ENCODE assay signal across 24 cellular contexts in genomic region chr15:30929982-30930381, GRCh38.
"Had no signal": no experiment of that assay in that cellular context is flagged by ENCODE, and none has a peak within 500 bp of the region (broad histone marks: within the 10 kb centered on the region; RNA-seq: fewer than 3 reads in every experiment).

No MANE protein-coding gene starts in this region.

- H3K27ac Mint-ChIP-seq: activated naive CD4-positive, alpha-beta T cell treated with anti-CD3 and anti-CD28 coated beads for 36 hours; activated naive CD8-positive, alpha-beta T cell treated with anti-CD3 and anti-CD28 coated beads for 36 hours; activated T-helper 1 cell treated with anti-CD3 and anti-CD28 coated beads, Interleukin-12 subunit alpha, Interleukin-12 subunit beta, Interleukin-2, Interleukin-4 antibody, amounts not matched to agents 30 ng/mL and 10 ng/mL and 1 ng/mL, durations not matched to agents 14 hours and 24 hours and 36 hours; effector memory CD8-positive, alpha-beta T cell; natural killer cell had no signal

- H3K9me3 ChIP-seq: heart left ventricle, left lung, lower lobe of right lung, testis, transverse colon had no signal

- H3K27me3 Mint-ChIP-seq: activated naive CD8-positive, alpha-beta T cell treated with anti-CD3 and anti-CD28 coated beads for 36 hours; effector memory CD8-positive, alpha-beta T cell had no signal

- H3K27me3 ChIP-seq: brain microvascular endothelial cell, dorsolateral prefrontal cortex, heart left ventricle, left lung, testis, transverse colon had no signal

- H3K4me1 ChIP-seq: heart left ventricle, left lung, lower lobe of right lung, transverse colon had no signal

- ATAC-seq: effector memory CD8-positive, alpha-beta T cell; heart left ventricle; left lung; lower lobe of right lung; natural killer cell; right cardiac atrium had no signal

- H3K4me3 ChIP-seq: coronary artery, dorsolateral prefrontal cortex, heart left ventricle, left lung, lower lobe of right lung, testis, transverse colon had no signal

- H3K4me3 Mint-ChIP-seq: activated naive CD4-positive, alpha-beta T cell treated with anti-CD3 and anti-CD28 coated beads for 36 hours; activated naive CD8-positive, alpha-beta T cell treated with anti-CD3 and anti-CD28 coated beads for 36 hours; activated T-helper 1 cell treated with anti-CD3 and anti-CD28 coated beads, Interleukin-12 subunit alpha, Interleukin-12 subunit beta, Interleukin-2, Interleukin-4 antibody, amounts not matched to agents 30 ng/mL and 10 ng/mL and 1 ng/mL, durations not matched to agents 14 hours and 24 hours and 36 hours; effector memory CD8-positive, alpha-beta T cell; natural killer cell had no signal

- DNase-seq: activated CD4-positive, alpha-beta T cell treated with anti-CD3 and anti-CD28 coated beads for 4 hours; activated CD4-positive, alpha-beta T cell treated with anti-CD3 and anti-CD28 coated beads, Interleukin-2, amount 50 U/mL, for 4 hours; activated effector memory CD4-positive, alpha-beta T cell treated with anti-CD3 and anti-CD28 coated beads, Interleukin-2, amount 50 U/mL, for 16 hours; activated naive CD4-positive, alpha-beta T cell treated with anti-CD3 and anti-CD28 coated beads for 36 hours; activated naive CD8-positive, alpha-beta T cell treated with anti-CD3 and anti-CD28 coated beads for 36 hours; activated T-cell treated with anti-CD3 and anti-CD28 coated beads for 4 hours; amniotic stem cell; brain microvascular endothelial cell; dorsolateral prefrontal cortex; effector memory CD8-positive, alpha-beta T cell; foreskin fibroblast; heart left ventricle; left lung; lower lobe of right lung; mesenchymal stem cell; natural killer cell; right cardiac atrium; stimulated activated CD4-positive, alpha-beta T cell treated with anti-CD3 and anti-CD28 coated beads, Interleukin-15, amount 100 ng/mL, for 24 hours; stimulated activated CD4-positive, alpha-beta T cell treated with anti-CD3 and anti-CD28 coated beads, Interleukin-2, amount 100 ng/mL, for 24 hours; stimulated activated naive CD4-positive, alpha-beta T cell; testis; transverse colon had no signal

- H3K27ac ChIP-seq: brain microvascular endothelial cell, coronary artery, heart left ventricle, left lung, lower lobe of right lung, testis, transverse colon had no signal

- H3K9me3 Mint-ChIP-seq: activated naive CD4-positive, alpha-beta T cell treated with anti-CD3 and anti-CD28 coated beads for 36 hours; activated T-helper 1 cell treated with anti-CD3 and anti-CD28 coated beads, Interleukin-12 subunit alpha, Interleukin-12 subunit beta, Interleukin-2, Interleukin-4 antibody, amounts not matched to agents 30 ng/mL and 10 ng/mL and 1 ng/mL, durations not matched to agents 14 hours and 24 hours and 36 hours; effector memory CD8-positive, alpha-beta T cell; natural killer cell had no signal
